8 cellular contexts compared by ENCODE assay signal in the genomic region with DNA sequence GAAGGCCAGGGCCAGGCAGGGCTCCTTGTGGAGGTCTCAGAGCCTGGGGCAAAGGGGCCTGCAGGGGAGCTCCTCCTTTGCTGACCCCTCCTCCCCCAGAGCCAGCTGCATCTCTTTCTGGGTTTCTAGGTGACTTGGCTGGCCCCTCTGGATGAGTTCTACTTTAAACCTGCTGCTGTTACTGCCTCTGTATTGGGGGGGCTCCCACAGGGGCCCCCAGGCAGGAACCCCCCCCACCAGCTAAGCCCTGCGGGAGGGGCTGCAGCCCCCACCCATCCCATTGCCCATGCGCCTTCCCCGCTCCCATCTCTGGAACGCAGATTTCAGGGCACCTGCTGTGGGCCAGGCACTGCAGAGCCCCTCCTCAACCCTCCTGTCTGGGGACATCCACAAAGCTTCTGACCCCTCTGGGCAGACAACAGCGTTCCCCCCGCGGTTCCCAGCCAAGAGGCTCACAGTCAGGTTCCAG. TPM values are rescaled to one million over a fixed set of nuclear protein-coding genes. Genes with fewer than 3 reads are reported as not detected.
A peak's percentile ranks its signal among the peaks of the same experiment; 100 is the strongest.
DNase-seq lines count a peak whose midpoint lies in the region; ATAC-seq, FAIRE-seq and TF ChIP-seq lines count a peak whose summit lies in the region.

No MANE protein-coding gene starts in this region.

- H3K4me1 ChIP-seq in adipocyte (ENCODE audit: control insufficient read depth, insufficient read depth, low read length) (peaks cover 29% of the 10 kb centered on the region), mesenchymal stem cell (ENCODE audit: control insufficient read depth, insufficient read depth, low read depth, low read length) (peaks cover 38% of the 10 kb centered on the region)

- TF ChIP-seq CTCF in type B pancreatic cell (conservative IDR thresholded peaks at IDR 0.05), result no peak

- peak overlapping the region; percentile 79 for H3K9ac ChIP-seq in adipocyte (ENCODE audit: low read length)
- H3K9ac ChIP-seq in mesenchymal stem cell (ENCODE audit: low read length), result peak overlapping the region; percentile 76

- H3K4me3 ChIP-seq in adipocyte (ENCODE audit: low read length) (peak overlapping the region; percentile 81), mesenchymal stem cell (ENCODE audit: insufficient read depth in 1 of 2, low read depth in 1 of 2, low read length in 2 of 2) (peak overlapping the region in 1 of 2 experiments; percentile 77)

- H3K4me3 Mint-ChIP-seq in activated naive CD4-positive, alpha-beta T cell treated with anti-CD3 and anti-CD28 coated beads, Interleukin-2, amount 50 U/mL, for 24 hours, result peak overlapping the region; percentile 84
- H3K4me3 Mint-ChIP-seq in type B pancreatic cell, result peak overlapping the region; percentile 89

- H3K9me3 ChIP-seq in adipocyte (ENCODE audit: control insufficient read depth, low read length) (no peaks in the 10 kb centered on the region), mesenchymal stem cell (ENCODE audit: control insufficient read depth, low read length) (no peaks in the 10 kb centered on the region)

- H3K9me3 Mint-ChIP-seq in activated naive CD4-positive, alpha-beta T cell treated with anti-CD3 and anti-CD28 coated beads, Interleukin-2, amount 50 U/mL, for 24 hours, result no peaks in the 10 kb centered on the region
- no peaks in the 10 kb centered on the region for H3K9me3 Mint-ChIP-seq in type B pancreatic cell

- no peak overlapping the region for H3K27ac ChIP-seq in mesenchymal stem cell (ENCODE audit: low read length, poor library complexity, severe bottlenecking)

- H3K4me2 ChIP-seq in mesenchymal stem cell (ENCODE audit: low read length, poor library complexity, severe bottlenecking), result peak overlapping the region; percentile 95

- H3K27me3 ChIP-seq in adipocyte (replicated peaks; ENCODE audit: control insufficient read depth, insufficient read depth, low read length) (no peaks in the 10 kb centered on the region), mesenchymal stem cell (ENCODE audit: control insufficient read depth in 1 of 2, insufficient read depth in 1 of 2, low read length in 2 of 2) (no peaks in the 10 kb centered on the region)

- no peak for DNase-seq in activated naive CD4-positive, alpha-beta T cell treated with Interleukin-2 at 50 U/mL for 16 hours
- DNase-seq in adipocyte (ENCODE audit: low read depth) (no peak), mesenchymal stem cell (no peak), type B pancreatic cell (ENCODE audit: extremely low spot score, unreplicated experiment) (no peak), GM19239 (ENCODE audit: insufficient read length, low spot score) (no peak)

- no peak for FAIRE-seq in GM19239 (lab: Jason Lieb, UNC)

- H3K14ac ChIP-seq in mesenchymal stem cell (ENCODE audit: low read length in 2 of 2), result peak overlapping the region in 1 of 2 experiments; percentile 27

- no peak overlapping the region for H2AFZ ChIP-seq in mesenchymal stem cell (ENCODE audit: low read depth, low read length)

- peaks cover 7% of the 10 kb centered on the region for H3K4me1 Mint-ChIP-seq in activated naive CD4-positive, alpha-beta T cell treated with anti-CD3 and anti-CD28 coated beads, Interleukin-2, amount 50 U/mL, for 24 hours
- peaks cover 21% of the 10 kb centered on the region for H3K4me1 Mint-ChIP-seq in type B pancreatic cell (ENCODE audit: unreplicated experiment)

- H2BK120ac ChIP-seq in mesenchymal stem cell (ENCODE audit: low read depth, low read length), result no peak overlapping the region

- no peak overlapping the region for H2AK5ac ChIP-seq in mesenchymal stem cell (ENCODE audit: low read length, severe bottlenecking)

- no peak overlapping the region for H3K27ac Mint-ChIP-seq in activated naive CD4-positive, alpha-beta T cell treated with anti-CD3 and anti-CD28 coated beads, Interleukin-2, amount 50 U/mL, for 24 hours
- no peak overlapping the region for H3K27ac Mint-ChIP-seq in type B pancreatic cell

- no peak overlapping the region for H2BK12ac ChIP-seq in mesenchymal stem cell (ENCODE audit: low read length in 2 of 2)

- H4K91ac ChIP-seq in mesenchymal stem cell (ENCODE audit: low read length), result no peak overlapping the region

- peaks cover 23% of the 10 kb centered on the region for H3K79me1 ChIP-seq in mesenchymal stem cell (replicated peaks; ENCODE audit: low read length, poor library complexity, severe bottlenecking)

- ATAC-seq in GM18868 (IDR thresholded peaks at IDR 0.05; ENCODE audit: unreplicated experiment), result no peak
- ATAC-seq in GM18858 (IDR thresholded peaks at IDR 0.05; ENCODE audit: unreplicated experiment), result no peak

- H4K8ac ChIP-seq in mesenchymal stem cell (ENCODE audit: low read length), result peak overlapping the region; percentile 65

- 21% methylated on average over 7 of the region's 7 CpGs for WGBS in mesenchymal stem cell

- H2BK5ac ChIP-seq in mesenchymal stem cell (ENCODE audit: low read depth, low read length, poor library complexity, severe bottlenecking), result no peak overlapping the region

- H3K23ac ChIP-seq in mesenchymal stem cell (ENCODE audit: low read length in 2 of 2), result no peak overlapping the region

- H2BK15ac ChIP-seq in mesenchymal stem cell (ENCODE audit: low read depth, poor library complexity, severe bottlenecking), result peak overlapping the region; percentile 60

- H3K18ac ChIP-seq in mesenchymal stem cell (ENCODE audit: low read depth in 1 of 2, low read length in 2 of 2), result peak overlapping the region in 1 of 2 experiments; percentile 18

- H3K4ac ChIP-seq in mesenchymal stem cell (ENCODE audit: low read depth in 1 of 2, low read length in 2 of 2), result peak overlapping the region in 1 of 2 experiments; percentile 43

- no peaks in the 10 kb centered on the region for H3K27me3 Mint-ChIP-seq in activated naive CD4-positive, alpha-beta T cell treated with anti-CD3 and anti-CD28 coated beads, Interleukin-2, amount 50 U/mL, for 24 hours
- no peaks in the 10 kb centered on the region for H3K27me3 Mint-ChIP-seq in type B pancreatic cell

- H3K36me3 Mint-ChIP-seq in activated naive CD4-positive, alpha-beta T cell treated with anti-CD3 and anti-CD28 coated beads, Interleukin-2, amount 50 U/mL, for 24 hours, result no peaks in the 10 kb centered on the region
- H3K36me3 Mint-ChIP-seq in type B pancreatic cell, result no peaks in the 10 kb centered on the region

- peaks cover 4% of the 10 kb centered on the region for H3K36me3 ChIP-seq in adipocyte (ENCODE audit: control insufficient read depth, insufficient read depth, low read length, severe bottlenecking)
- peaks cover 9 to 17% of the 10 kb centered on the region in 2 experiments for H3K36me3 ChIP-seq in mesenchymal stem cell (ENCODE audit: control insufficient read depth in 1 of 2, insufficient read depth in 2 of 2, low read depth in 1 of 2, low read length in 2 of 2)

RNA-seq across cellular contexts. Expression of a gene that starts 0.9 kb away (rescaled TPM):
- 22.4 TPM for polyA plus RNA-seq in mesenchymal stem cell (2013, experiment 1 of 2)
- 21.6 TPM for polyA plus RNA-seq in mesenchymal stem cell (2013, experiment 2 of 2)
- 40.7 and 56.2 TPM in 2 replicates for total RNA-seq in type B pancreatic cell (ENCODE audit: low replicate concordance)

RNA-seq across cellular contexts. Expression of a gene that starts 3.7 kb away (rescaled TPM):
- 279 TPM for polyA plus RNA-seq in mesenchymal stem cell (2013, experiment 1 of 2)
- polyA plus RNA-seq in mesenchymal stem cell (2013, experiment 2 of 2), result 281 TPM
- total RNA-seq in type B pancreatic cell (ENCODE audit: low replicate concordance), result 187 and 274 TPM in 2 replicates

RNA-seq across cellular contexts. Expression of a gene that starts 9.5 kb away (rescaled TPM):
- polyA plus RNA-seq in mesenchymal stem cell (2013, experiment 1 of 2), result 70.1 TPM
- polyA plus RNA-seq in mesenchymal stem cell (2013, experiment 2 of 2), result 68.6 TPM
- 52.8 and 69.6 TPM in 2 replicates for total RNA-seq in type B pancreatic cell (ENCODE audit: low replicate concordance)

RNA-seq across cellular contexts. Expression of a gene that starts 16.1 kb away (rescaled TPM):
- 139 TPM for polyA plus RNA-seq in mesenchymal stem cell (2013, experiment 1 of 2)
- polyA plus RNA-seq in mesenchymal stem cell (2013, experiment 2 of 2), result 137 TPM
- total RNA-seq in type B pancreatic cell (ENCODE audit: low replicate concordance), result 66.3 and 71.8 TPM in 2 replicates

RNA-seq across cellular contexts. Expression of a gene that starts 20.1 kb away (rescaled TPM):
- 38.5 TPM for polyA plus RNA-seq in mesenchymal stem cell (2013, experiment 1 of 2)
- polyA plus RNA-seq in mesenchymal stem cell (2013, experiment 2 of 2), result 36.7 TPM
- 48.2 and 50.8 TPM in 2 replicates for total RNA-seq in type B pancreatic cell (ENCODE audit: low replicate concordance)
